1 cellular context compared by ENCODE assay signal in genomic region chr3:101791778-101792177, GRCh38.
TF ChIP-seq lines count a peak whose summit lies in the region.

No MANE protein-coding gene starts in this region.

TF ChIP-seq in GM12878, 131 proteins besides CTCF, POLR2A, EP300 and RAD21 (continued from another document and continues in another):
- TF ChIP-seq CEBPZ (IDR thresholded peaks at IDR 0.05; ENCODE audit: low read depth, low read length) = no peak
- TF ChIP-seq ZBTB40 (IDR thresholded peaks at IDR 0.05; ENCODE audit: borderline replicate concordance) = no peak; the same call in 1 of the 2 replicates
- no peak for TF ChIP-seq JUND (IDR thresholded peaks at IDR 0.05; ENCODE audit: low read depth, low read length)
- TF ChIP-seq CHD1 (IDR thresholded peaks at IDR 0.05; ENCODE audit: low read depth, low read length) = no peak
- no peak for TF ChIP-seq STAT3 (IDR thresholded peaks at IDR 0.05; ENCODE audit: low read depth, low read length)
- TF ChIP-seq TCF12 (IDR thresholded peaks at IDR 0.05; ENCODE audit: low read depth, low read length) = 0 out of 2 replicates have a peak, but pooled peaks have one; percentile 41
- no peak for TF ChIP-seq SMAD1 (IDR thresholded peaks at IDR 0.05; ENCODE audit: low read depth, partially characterized antibody)
- peak; percentile 93 for TF ChIP-seq RELB (IDR thresholded peaks at IDR 0.05; ENCODE audit: low read depth)
- TF ChIP-seq IKZF1 (conservative IDR thresholded peaks at IDR 0.05) = peak; percentile 80
- TF ChIP-seq TCF7 (IDR thresholded peaks at IDR 0.05; ENCODE audit: borderline replicate concordance) = no peak
- TF ChIP-seq HSF1 (IDR thresholded peaks at IDR 0.05; ENCODE audit: low read depth, low read length) = no peak
- TF ChIP-seq WRNIP1 (IDR thresholded peaks at IDR 0.05; ENCODE audit: borderline replicate concordance, low read depth, low read length) = no peak
- TF ChIP-seq TCF3 (IDR thresholded peaks at IDR 0.05; ENCODE audit: borderline replicate concordance, insufficient read depth, low read depth, low read length) = no peak
- TF ChIP-seq BCLAF1 (IDR thresholded peaks at IDR 0.05) = no peak
- TF ChIP-seq ZNF274 (IDR thresholded peaks at IDR 0.05; ENCODE audit: insufficient read depth, insufficient read length) = no peak
- no peak for TF ChIP-seq ZNF207 (IDR thresholded peaks at IDR 0.05; ENCODE audit: borderline replicate concordance)
- peak; percentile 60; the same call in 1 of the 2 replicates for TF ChIP-seq GATAD2B (conservative IDR thresholded peaks at IDR 0.05; ENCODE audit: low read depth)
- no peak for TF ChIP-seq SMC3 (IDR thresholded peaks at IDR 0.05; ENCODE audit: borderline replicate concordance, low read length)
- no peak for TF ChIP-seq ELK1 (IDR thresholded peaks at IDR 0.05; ENCODE audit: low read depth, low read length)
- TF ChIP-seq RUNX3 (IDR thresholded peaks at IDR 0.05; ENCODE audit: low read length) = peak; percentile 91
- TF ChIP-seq PML (IDR thresholded peaks at IDR 0.05; ENCODE audit: low read length) = 0 out of 2 replicates have a peak, but pooled peaks have one; percentile 25
- peak; percentile 93 for TF ChIP-seq MLLT1 (IDR thresholded peaks at IDR 0.05)
- TF ChIP-seq USF2 (IDR thresholded peaks at IDR 0.05; ENCODE audit: borderline replicate concordance, low read depth, low read length) = no peak
- TF ChIP-seq MXI1 (IDR thresholded peaks at IDR 0.05; ENCODE audit: low read depth, low read length) = no peak
- TF ChIP-seq KAT2A (conservative IDR thresholded peaks at IDR 0.05; ENCODE audit: control insufficient read depth, low read depth, low read length) = no peak
- TF ChIP-seq NR2C1 (IDR thresholded peaks at IDR 0.05) = no peak
- TF ChIP-seq TARDBP (IDR thresholded peaks at IDR 0.05; ENCODE audit: borderline replicate concordance) = no peak
- peak; percentile 73 for TF ChIP-seq FOXM1 (IDR thresholded peaks at IDR 0.05; ENCODE audit: low read depth, low read length)
- TF ChIP-seq RCOR1 (conservative IDR thresholded peaks at IDR 0.05; ENCODE audit: low read depth, low read length) = no peak
- peak; percentile 88 for TF ChIP-seq SMARCA5 (IDR thresholded peaks at IDR 0.05)
- no peak for TF ChIP-seq REST (IDR thresholded peaks at IDR 0.05; ENCODE audit: low read depth, low read length)
